Comparison of ENCODE assay signal across 15 cellular contexts in genomic region chr11:62449912-62450311, GRCh38. TPM values are rescaled to one million over a fixed set of nuclear protein-coding genes. Genes with fewer than 3 reads are reported as not detected.
"Had no signal": no experiment of that assay in that cellular context is flagged by ENCODE, and none has a peak within 500 bp of the region (broad histone marks: within the 10 kb centered on the region; RNA-seq: fewer than 3 reads in every experiment).

No MANE protein-coding gene starts in this region.

RNA-seq across cellular contexts. Expression of gene SCGB1A1, which starts 31.1 kb away (rescaled TPM):
- total RNA-seq: dermis microvascular lymphatic vessel endothelial cell, endodermal cell, gastrocnemius medialis, glomerular endothelial cell, heart right ventricle, kidney epithelial cell, left cardiac atrium, left ventricle myocardium superior, lower leg skin, lung microvascular endothelial cell, mesenteric fat pad, mesothelial cell of epicardium, mucosa of descending colon, myocyte had no signal
- polyA plus RNA-seq: keratinocyte had no signal
